1 cellular context compared by ENCODE assay signal in the genomic region with DNA sequence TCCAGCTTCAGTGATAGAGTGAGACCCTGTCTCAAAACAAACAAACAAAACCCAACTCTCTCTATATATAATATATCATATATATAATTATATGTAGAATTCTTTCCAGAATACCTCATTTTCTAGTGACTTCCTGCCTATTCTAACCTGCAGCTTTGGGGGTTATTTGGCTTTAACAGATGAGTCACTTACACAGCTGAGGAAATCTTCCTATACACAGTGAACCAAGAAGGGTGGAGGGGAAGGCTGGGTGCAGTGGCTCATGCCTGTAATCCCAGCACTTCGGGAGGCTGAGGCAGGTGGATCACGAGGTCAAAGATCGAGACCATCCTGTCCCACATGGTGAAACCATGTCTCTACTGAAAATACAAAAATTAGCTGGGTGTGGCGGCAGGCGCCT.
TF ChIP-seq lines count a peak whose summit lies in the region.

No MANE protein-coding gene starts in this region.

TF ChIP-seq in K562, 482 proteins besides CTCF, POLR2A, EP300 and RAD21:
- TF ChIP-seq XRCC3 (IDR thresholded peaks at IDR 0.05) = no peak
- no peak for TF ChIP-seq MAX (CRISPR knock-in tag; IDR thresholded peaks at IDR 0.05)
- TF ChIP-seq, protein P1, sequence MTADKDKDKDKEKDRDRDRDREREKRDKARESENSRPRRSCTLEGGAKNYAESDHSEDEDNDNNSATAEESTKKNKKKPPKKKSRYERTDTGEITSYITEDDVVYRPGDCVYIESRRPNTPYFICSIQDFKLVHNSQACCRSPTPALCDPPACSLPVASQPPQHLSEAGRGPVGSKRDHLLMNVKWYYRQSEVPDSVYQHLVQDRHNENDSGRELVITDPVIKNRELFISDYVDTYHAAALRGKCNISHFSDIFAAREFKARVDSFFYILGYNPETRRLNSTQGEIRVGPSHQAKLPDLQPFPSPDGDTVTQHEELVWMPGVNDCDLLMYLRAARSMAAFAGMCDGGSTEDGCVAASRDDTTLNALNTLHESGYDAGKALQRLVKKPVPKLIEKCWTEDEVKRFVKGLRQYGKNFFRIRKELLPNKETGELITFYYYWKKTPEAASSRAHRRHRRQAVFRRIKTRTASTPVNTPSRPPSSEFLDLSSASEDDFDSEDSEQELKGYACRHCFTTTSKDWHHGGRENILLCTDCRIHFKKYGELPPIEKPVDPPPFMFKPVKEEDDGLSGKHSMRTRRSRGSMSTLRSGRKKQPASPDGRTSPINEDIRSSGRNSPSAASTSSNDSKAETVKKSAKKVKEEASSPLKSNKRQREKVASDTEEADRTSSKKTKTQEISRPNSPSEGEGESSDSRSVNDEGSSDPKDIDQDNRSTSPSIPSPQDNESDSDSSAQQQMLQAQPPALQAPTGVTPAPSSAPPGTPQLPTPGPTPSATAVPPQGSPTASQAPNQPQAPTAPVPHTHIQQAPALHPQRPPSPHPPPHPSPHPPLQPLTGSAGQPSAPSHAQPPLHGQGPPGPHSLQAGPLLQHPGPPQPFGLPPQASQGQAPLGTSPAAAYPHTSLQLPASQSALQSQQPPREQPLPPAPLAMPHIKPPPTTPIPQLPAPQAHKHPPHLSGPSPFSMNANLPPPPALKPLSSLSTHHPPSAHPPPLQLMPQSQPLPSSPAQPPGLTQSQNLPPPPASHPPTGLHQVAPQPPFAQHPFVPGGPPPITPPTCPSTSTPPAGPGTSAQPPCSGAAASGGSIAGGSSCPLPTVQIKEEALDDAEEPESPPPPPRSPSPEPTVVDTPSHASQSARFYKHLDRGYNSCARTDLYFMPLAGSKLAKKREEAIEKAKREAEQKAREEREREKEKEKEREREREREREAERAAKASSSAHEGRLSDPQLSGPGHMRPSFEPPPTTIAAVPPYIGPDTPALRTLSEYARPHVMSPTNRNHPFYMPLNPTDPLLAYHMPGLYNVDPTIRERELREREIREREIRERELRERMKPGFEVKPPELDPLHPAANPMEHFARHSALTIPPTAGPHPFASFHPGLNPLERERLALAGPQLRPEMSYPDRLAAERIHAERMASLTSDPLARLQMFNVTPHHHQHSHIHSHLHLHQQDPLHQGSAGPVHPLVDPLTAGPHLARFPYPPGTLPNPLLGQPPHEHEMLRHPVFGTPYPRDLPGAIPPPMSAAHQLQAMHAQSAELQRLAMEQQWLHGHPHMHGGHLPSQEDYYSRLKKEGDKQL (CRISPR knock-in tag; IDR thresholded peaks at IDR 0.05; ENCODE audit: borderline replicate concordance) = no peak
- TF ChIP-seq, protein P2, sequence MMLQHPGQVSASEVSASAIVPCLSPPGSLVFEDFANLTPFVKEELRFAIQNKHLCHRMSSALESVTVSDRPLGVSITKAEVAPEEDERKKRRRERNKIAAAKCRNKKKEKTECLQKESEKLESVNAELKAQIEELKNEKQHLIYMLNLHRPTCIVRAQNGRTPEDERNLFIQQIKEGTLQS (IDR thresholded peaks at IDR 0.05) = peak; percentile 35
- TF ChIP-seq, protein P2 (CRISPR knock-in tag; conservative IDR thresholded peaks at IDR 0.05) = no peak
- TF ChIP-seq MYNN (IDR thresholded peaks at IDR 0.05) = no peak
- no peak for TF ChIP-seq MYNN (CRISPR knock-in tag; IDR thresholded peaks at IDR 0.05)
- no peak for TF ChIP-seq LEF1 (IDR thresholded peaks at IDR 0.05)
